Comparison of ENCODE assay signal across 9 cellular contexts in genomic region chr3:62186967-62187366, GRCh38.
DNase-seq lines count a peak whose midpoint lies in the region; ATAC-seq, FAIRE-seq and TF ChIP-seq lines count a peak whose summit lies in the region.
"Had no signal": no experiment of that assay in that cellular context is flagged by ENCODE, and none has a peak within 500 bp of the region (broad histone marks: within the 10 kb centered on the region; RNA-seq: fewer than 3 reads in every experiment).

No MANE protein-coding gene starts in this region.

- H3K4me3 Mint-ChIP-seq in GM23338: no peak overlapping the region

- no peak for FAIRE-seq in small intestine (lab: Jason Lieb, UNC)

- WGBS in small intestine, 3 donors: 71 to 75% (median 72%) methylated on average over 6 of the region's 6 CpGs

- no peaks in the 10 kb centered on the region for H3K9me2 ChIP-seq in GM23338 (ENCODE audit: insufficient read depth)
- no peaks in the 10 kb centered on the region for H3K9me2 ChIP-seq in PC-3 (replicated peaks; ENCODE audit: low read length)

- H3F3A ChIP-seq in GM23338 (replicated peaks; ENCODE audit: low read depth) (peaks cover 6% of the 10 kb centered on the region; the same call in 1 of the 2 replicates), PC-3 (ENCODE audit: low read length, unreplicated experiment) (no peaks in the 10 kb centered on the region)

- peak; percentile 63 to 70 for TF ChIP-seq CTCF in GM23338 (conservative IDR thresholded peaks at IDR 0.05; ENCODE audit: low read depth in 2 of 2)
- TF ChIP-seq CTCF in PC-3 (conservative IDR thresholded peaks at IDR 0.05; ENCODE audit: low read depth, low read length): peak; percentile 51
- TF ChIP-seq CTCF in foreskin fibroblast (IDR thresholded peaks at IDR 0.05; ENCODE audit: low read depth, low read length): peak; percentile 18

- H4K20me1 ChIP-seq in GM23338 (replicated peaks; ENCODE audit: insufficient read depth) (no peaks in the 10 kb centered on the region; the same call in 1 of the 2 replicates), PC-3 (ENCODE audit: low read length) (no peaks in the 10 kb centered on the region)

- peaks cover 31% of the 10 kb centered on the region for H3K4me1 Mint-ChIP-seq in GM23338

- DNase-seq in GM23338 (ENCODE audit: low spot score): peak; percentile 78
- peak; percentile 29 for DNase-seq in PC-3
- DNase-seq in foreskin fibroblast: peak in 1 of 2 donors; percentile 44
- peak; percentile 5 for DNase-seq in small intestine
- no peak for DNase-seq in putamen (ENCODE audit: low spot score)
- no peak for DNase-seq in stimulated activated CD4-positive, alpha-beta T cell treated with anti-CD3 and anti-CD28 coated beads, Interleukin-1b, Interleukin-23, amount 100 ng/mL, for 48 hours
- no peak for DNase-seq in head of caudate nucleus
- DNase-seq: activated gamma-delta T cell treated with Interleukin-2 at 50 U/mL for 16 hours; stimulated activated naive CD4-positive, alpha-beta T cell had no signal

- POLR2A ChIA-PET in PC-3 (lab: Charles Lee; ENCODE audit: unreplicated experiment): interaction anchor here (0.6 kb wide), 1 partner anchor 54 kb away, joined by 4 read pairs; no protein-coding TSS in a partner anchor

- H3K27ac ChIP-seq in GM23338 (ENCODE audit: low read depth): no peak overlapping the region
- no peak overlapping the region for H3K27ac ChIP-seq in PC-3 (ENCODE audit: low read length)
- no peak overlapping the region for H3K27ac ChIP-seq in small intestine (ENCODE audit: low read depth in 1 of 2, low read length in 1 of 2)

- H3K9me3 Mint-ChIP-seq in GM23338: no peaks in the 10 kb centered on the region

- ATAC-seq in GM23338 (peak; percentile 68), PC-3 (no peak; the same call in 1 of the 2 replicates)

- H3K9me3 ChIP-seq in PC-3 (ENCODE audit: low read length) (no peaks in the 10 kb centered on the region), small intestine (ENCODE audit: control insufficient read depth, low read depth) (no peaks in the 10 kb centered on the region)

- CTCF ChIA-PET in PC-3 (lab: Charles Lee): no interaction called here

- intact Hi-C loops in PC-3 (cut with micrococcal nuclease): no loop called here
- intact Hi-C loops in head of caudate nucleus (cut with DNase I): no loop called here

- no TSS peak for BruUV-seq in PC-3 (replicated peaks; lab: Mats Ljungman, UMichigan)

- H3K36me3 Mint-ChIP-seq in GM23338 (ENCODE audit: low read depth): peaks cover 40% of the 10 kb centered on the region

- peaks cover 7% of the 10 kb centered on the region for H3K27me3 Mint-ChIP-seq in GM23338 (ENCODE audit: insufficient read depth, low read depth, poor library complexity)

- no peak overlapping the region for H2AFZ ChIP-seq in GM23338
- no peak overlapping the region for H2AFZ ChIP-seq in PC-3 (ENCODE audit: low read length)

- H3K27me3 ChIP-seq in GM23338 (ENCODE audit: insufficient read depth) (no peaks in the 10 kb centered on the region), PC-3 (ENCODE audit: low read length) (no peaks in the 10 kb centered on the region), small intestine (ENCODE audit: control insufficient read depth in 2 of 2, insufficient read depth in 2 of 2, low read length in 2 of 2) (no peaks in the 10 kb centered on the region)

- no peak overlapping the region for H3K27ac Mint-ChIP-seq in GM23338

- H3K79me2 ChIP-seq in GM23338 (replicated peaks; ENCODE audit: insufficient read depth) (no peaks in the 10 kb centered on the region), PC-3 (ENCODE audit: low read length) (no peaks in the 10 kb centered on the region)

- H3K4me3 ChIP-seq in GM23338 (no peak overlapping the region), PC-3 (ENCODE audit: low read length) (no peak overlapping the region), foreskin fibroblast (ENCODE audit: low read depth in 1 of 2, low read length in 2 of 2) (no peak overlapping the region), small intestine (ENCODE audit: low read depth in 1 of 2, low read length in 2 of 2) (no peak overlapping the region)

- H3K4me1 ChIP-seq in GM23338 (ENCODE audit: insufficient read depth): peaks cover 14% of the 10 kb centered on the region; the same call in 1 of the 2 replicates
- no peaks in the 10 kb centered on the region for H3K4me1 ChIP-seq in PC-3 (ENCODE audit: insufficient read depth, low read length)
- no peaks in the 10 kb centered on the region for H3K4me1 ChIP-seq in small intestine (ENCODE audit: control insufficient read depth in 2 of 2, insufficient read depth in 1 of 2, low read depth in 1 of 2, low read length in 1 of 2)

- H3K4me2 ChIP-seq in GM23338 (no peak overlapping the region), PC-3 (ENCODE audit: low read length) (no peak overlapping the region)

- H3K9ac ChIP-seq in PC-3 (ENCODE audit: low read length): no peak overlapping the region

- peaks cover 3% of the 10 kb centered on the region; the same call in 1 of the 2 replicates for H3K36me3 ChIP-seq in GM23338 (ENCODE audit: insufficient read depth)
- H3K36me3 ChIP-seq in PC-3 (ENCODE audit: low read depth, low read length): no peaks in the 10 kb centered on the region
- no peaks in the 10 kb centered on the region for H3K36me3 ChIP-seq in small intestine (ENCODE audit: control insufficient read depth in 2 of 2, insufficient read depth in 2 of 2, low read length in 2 of 2)

TF ChIP-seq in GM23338, 12 proteins besides CTCF, POLR2A, EP300 and RAD21:
- TF ChIP-seq POLR2AphosphoS5 (IDR thresholded peaks at IDR 0.05; ENCODE audit: low read depth) (no peak), STAT1 (IDR thresholded peaks at IDR 0.05; ENCODE audit: unreplicated experiment) (no peak), EZH2phosphoT487 (IDR thresholded peaks at IDR 0.05; ENCODE audit: unreplicated experiment) (no peak), REST (IDR thresholded peaks at IDR 0.05; ENCODE audit: unreplicated experiment) (no peak), CREB1 (CRISPR knock-in tag; IDR thresholded peaks at IDR 0.05; ENCODE audit: low read depth) (no peak), ETS1 (IDR thresholded peaks at IDR 0.05) (no peak), ZNF331 (CRISPR knock-in tag; IDR thresholded peaks at IDR 0.05; ENCODE audit: low read depth) (no peak), EZH2 (IDR thresholded peaks at IDR 0.05; ENCODE audit: low read depth, unreplicated experiment) (no peak), ZNF114 (CRISPR knock-in tag; IDR thresholded peaks at IDR 0.05) (no peak)

Comparison
In these comparisons a context has a peak if more than half of its experiments do, and no peak if none do; other contexts are left out.
1. DNase-seq: peak in GM23338 (single experiment), PC-3 (single experiment) and small intestine (single experiment); none in putamen (single experiment), stimulated activated CD4-positive, alpha-beta T cell treated with anti-CD3 and anti-CD28 coated beads, Interleukin-1b, Interleukin-23, amount 100 ng/mL, for 48 hours (single experiment) and head of caudate nucleus (0 of 42).
2. Peak in every context shown above with its lines, with median percentiles within 50 percentile points of each other: CTCF ChIP-seq.